15 cellular contexts compared by ENCODE assay signal in the genomic region with DNA sequence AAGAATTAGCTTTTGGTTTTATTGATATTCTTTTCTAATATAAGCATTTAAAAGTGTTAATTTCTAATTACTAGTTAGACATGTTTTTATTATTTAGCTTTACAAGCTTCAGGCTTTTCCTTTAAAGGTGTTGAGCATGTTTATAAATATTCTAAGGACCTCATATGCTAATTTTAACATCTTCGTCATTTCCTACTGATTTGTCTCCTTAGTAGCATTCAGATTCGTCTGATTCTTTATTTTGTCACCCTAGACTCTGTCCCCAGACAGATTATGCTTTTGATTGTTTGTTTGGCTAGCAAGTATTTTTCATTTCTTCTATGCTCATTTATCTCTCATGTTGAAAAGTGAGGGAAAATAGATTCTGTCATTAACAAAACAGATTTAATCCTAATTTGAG.
"Had no signal": no experiment of that assay in that cellular context is flagged by ENCODE, and none has a peak within 500 bp of the region (broad histone marks: within the 10 kb centered on the region; RNA-seq: fewer than 3 reads in every experiment).

No MANE protein-coding gene starts in this region.

- H3K27me3 ChIP-seq: breast epithelium, upper lobe of left lung had no signal

- H3K4me3 ChIP-seq: breast epithelium, upper lobe of left lung had no signal

- H3K4me3 Mint-ChIP-seq: activated CD4-positive, alpha-beta memory T cell treated with anti-CD3 and anti-CD28 coated beads, Interleukin-2, amount 10 ng/mL, durations not matched to agents 7 days and 5 days; activated naive CD8-positive, alpha-beta T cell treated with anti-CD3 and anti-CD28 coated beads for 36 hours; activated T-helper 1 cell treated with anti-CD3 and anti-CD28 coated beads, Interleukin-12 subunit alpha, Interleukin-12 subunit beta, Interleukin-2, Interleukin-4 antibody, amounts not matched to agents 30 ng/mL and 10 ng/mL and 1 ng/mL, durations not matched to agents 14 hours and 24 hours and 36 hours; neural crest cell had no signal

- H3K4me1 Mint-ChIP-seq: activated naive CD8-positive, alpha-beta T cell treated with anti-CD3 and anti-CD28 coated beads for 36 hours; neural crest cell had no signal

- H3K27ac Mint-ChIP-seq: activated CD4-positive, alpha-beta memory T cell treated with anti-CD3 and anti-CD28 coated beads, Interleukin-2, amount 10 ng/mL, durations not matched to agents 7 days and 5 days; activated naive CD8-positive, alpha-beta T cell treated with anti-CD3 and anti-CD28 coated beads for 36 hours; activated T-helper 1 cell treated with anti-CD3 and anti-CD28 coated beads, Interleukin-12 subunit alpha, Interleukin-12 subunit beta, Interleukin-2, Interleukin-4 antibody, amounts not matched to agents 30 ng/mL and 10 ng/mL and 1 ng/mL, durations not matched to agents 14 hours and 24 hours and 36 hours had no signal

- H3K9me3 Mint-ChIP-seq: activated CD4-positive, alpha-beta memory T cell treated with anti-CD3 and anti-CD28 coated beads, Interleukin-2, amount 10 ng/mL, durations not matched to agents 7 days and 5 days; activated naive CD8-positive, alpha-beta T cell treated with anti-CD3 and anti-CD28 coated beads for 36 hours; activated T-helper 1 cell treated with anti-CD3 and anti-CD28 coated beads, Interleukin-12 subunit alpha, Interleukin-12 subunit beta, Interleukin-2, Interleukin-4 antibody, amounts not matched to agents 30 ng/mL and 10 ng/mL and 1 ng/mL, durations not matched to agents 14 hours and 24 hours and 36 hours; neural crest cell had no signal

- H3K9me3 ChIP-seq: breast epithelium, upper lobe of left lung had no signal

- H3K27ac ChIP-seq: breast epithelium, upper lobe of left lung had no signal

- H3K27me3 Mint-ChIP-seq: activated CD4-positive, alpha-beta memory T cell treated with anti-CD3 and anti-CD28 coated beads, Interleukin-2, amount 10 ng/mL, durations not matched to agents 7 days and 5 days; activated naive CD8-positive, alpha-beta T cell treated with anti-CD3 and anti-CD28 coated beads for 36 hours had no signal

- DNase-seq: activated CD4-positive, alpha-beta memory T cell treated with anti-CD3 and anti-CD28 coated beads, Interleukin-2, amount 10 ng/mL, durations not matched to agents 7 days and 5 days; activated CD4-positive, alpha-beta T cell treated with anti-CD3 and anti-CD28 coated beads for 48 hours; activated naive CD4-positive, alpha-beta T cell; activated naive CD8-positive, alpha-beta T cell treated with anti-CD3 and anti-CD28 coated beads for 36 hours; effector CD4-positive, alpha-beta T cell; hippocampal formation; midbrain; occipital lobe; posterior cingulate gyrus; stimulated activated CD4-positive, alpha-beta T cell treated with anti-CD3 and anti-CD28 coated beads, Interleukin-4, amount 100 ng/mL, for 24 hours; stimulated activated naive CD4-positive, alpha-beta T cell treated with Interleukin-2 at 50 U/mL for 16 hours; upper lobe of left lung had no signal

- H3K4me1 ChIP-seq: breast epithelium, upper lobe of left lung had no signal
